ENCODE assay signal across 8 cellular contexts in genomic region chr20:56392282-56393132, GRCh38. TPM values are rescaled to one million over a fixed set of nuclear protein-coding genes. Genes with fewer than 3 reads are reported as not detected.
A peak's percentile ranks its signal among the peaks of the same experiment; 100 is the strongest.
DNase-seq lines count a peak whose midpoint lies in the region; ATAC-seq, FAIRE-seq and TF ChIP-seq lines count a peak whose summit lies in the region.

Gene CSTF1 (plus strand): TSS chr20:56392645. CDS start chr20:56395553, 2,908 bp downstream.

- no peaks in the 10 kb centered on the region for H3K9me3 Mint-ChIP-seq in T-cell

- H3K4me3 ChIP-seq in heart left ventricle: peak within 1 kb of the TSS; percentile 64 to 93 (median 80)
- H3K4me3 ChIP-seq in upper lobe of right lung: peak within 1 kb of the TSS; percentile 58

- H3K27ac Mint-ChIP-seq in T-cell: no peak within 1 kb of the TSS

- peaks cover 0 to 36% (median 23%) of the 10 kb centered on the region in 9 donors for H3K36me3 ChIP-seq in heart left ventricle
- H3K36me3 ChIP-seq in upper lobe of right lung: peaks cover 23% of the 10 kb centered on the region

- H3K4me3 Mint-ChIP-seq in T-cell: no peak within 1 kb of the TSS

- H3K9me3 ChIP-seq in heart left ventricle (no peaks in the 10 kb centered on the region), upper lobe of right lung (no peaks in the 10 kb centered on the region)

- intact Hi-C loops in heart left ventricle (cut with DNase I): loop anchor here in 7 of 10 donors (1.0 to 10.0 kb wide), 7 partner anchors 33 to 182 kb away; partner anchors contain the start of genes RTF2 (in 6 of the 7) and FAM210B (in 2 of the 7)
- intact Hi-C loops in posterior cingulate gyrus (cut with DNase I): loop anchor here (2.0 to 5.0 kb wide), 2 partner anchors 35 to 76 kb away; partner anchors contain the start of genes FAM210B and RTF2
- intact Hi-C loops in upper lobe of right lung (cut with DNase I): no loop called here

- peaks cover 0 to 32% (median 20%) of the 10 kb centered on the region in 12 donors for H3K4me1 ChIP-seq in heart left ventricle
- peaks cover 18% of the 10 kb centered on the region for H3K4me1 ChIP-seq in upper lobe of right lung

- WGBS in adipose tissue, 3 donors: 0% methylated on average over 57 of the region's 57 CpGs
- WGBS in heart left ventricle, 4 donors: 0 to 1% (median 0%) methylated on average over 50 to 57 of the region's 57 CpGs

- peak; percentile 97 for DNase-seq in GM12891 (ENCODE audit: insufficient read length, low spot score)
- DNase-seq in NCI-H1436 treated with DMSO at 0.1 percent for 48 hours (lab: John Stamatoyannopoulos, UW): peak; percentile 91
- DNase-seq in T-cell: peak; percentile 98 to 100 (median 99)
- peak; percentile 99 to 100 (median 100) for DNase-seq in heart left ventricle
- DNase-seq in posterior cingulate gyrus: peak; percentile 97 to 100 (median 99)
- peak; percentile 100 for DNase-seq in upper lobe of right lung

- FAIRE-seq in GM12891 (lab: Jason Lieb, UNC): peak; percentile 95

- no peaks in the 10 kb centered on the region for H3K27me3 Mint-ChIP-seq in T-cell

- POLR2A ChIA-PET in T-cell (lab: Charles Lee): interaction anchor here (0.6 to 1.2 kb wide), 4 partner anchors 14 to 34 kb away, joined by 3 to 9 read pairs (median 6); no protein-coding TSS in a partner anchor

- no peaks in the 10 kb centered on the region for H3K27me3 ChIP-seq in heart left ventricle
- H3K27me3 ChIP-seq in upper lobe of right lung: no peaks in the 10 kb centered on the region

- peak within 1 kb of the TSS; percentile 61 for H3K27ac ChIP-seq in adipose tissue (ENCODE audit: low read depth, low read length)
- peak within 1 kb of the TSS; percentile 61 to 94 (median 88) for H3K27ac ChIP-seq in heart left ventricle
- H3K27ac ChIP-seq in upper lobe of right lung: peak within 1 kb of the TSS; percentile 81

- H3K36me3 Mint-ChIP-seq in T-cell: peaks cover 16% of the 10 kb centered on the region

- CTCF ChIA-PET in T-cell (lab: Charles Lee): interaction anchor here in 1 of 2 donors (0.6 to 2.2 kb wide), 7 partner anchors 8 to 93 kb away, joined by 3 to 14 read pairs (median 5); partner anchors contain the start of genes CASS4 and FAM210B

- ATAC-seq in HG02840 (IDR thresholded peaks at IDR 0.05; ENCODE audit: low FRiP score, unreplicated experiment): peak; percentile 96
- peak; percentile 87 to 91 (median 90) for ATAC-seq in T-cell (replicated peaks in 1 of 4)
- ATAC-seq in heart left ventricle: peak; percentile 98 to 99 (median 98)
- ATAC-seq in upper lobe of right lung: peak; percentile 97

- TF ChIP-seq CTCF in heart left ventricle (IDR thresholded peaks at IDR 0.05): no peak
- TF ChIP-seq CTCF in upper lobe of right lung (IDR thresholded peaks at IDR 0.05): no peak

- H3K4me1 Mint-ChIP-seq in T-cell: peaks cover 19 to 28% (median 27%) of the 10 kb centered on the region in 3 donors

- TF ChIP-seq POLR2A in GM12891 (IDR thresholded peaks at IDR 0.05; ENCODE audit: low read depth, low read length): peak; percentile 20; the same call in 1 of the 2 replicates
- peak in 1 of 2 donors; percentile 38 for TF ChIP-seq POLR2A in heart left ventricle (IDR thresholded peaks at IDR 0.05)

TF ChIP-seq in GM12891, 5 proteins besides CTCF, POLR2A, EP300 and RAD21:
- TF ChIP-seq SPI1 (IDR thresholded peaks at IDR 0.05; ENCODE audit: low read depth, low read length): 0 out of 2 replicates have a peak, but pooled peaks have one; percentile 23
- TF ChIP-seq POU2F2 (IDR thresholded peaks at IDR 0.05; ENCODE audit: low read depth, low read length): peak; percentile 78
- no peak for TF ChIP-seq PAX5 (IDR thresholded peaks at IDR 0.05; ENCODE audit: insufficient read depth, low read length, severe bottlenecking)
- TF ChIP-seq TAF1 (IDR thresholded peaks at IDR 0.05; ENCODE audit: low read depth, low read length): peak; percentile 32; the same call in 1 of the 2 replicates
- TF ChIP-seq POLR2AphosphoS5 (IDR thresholded peaks at IDR 0.05; ENCODE audit: low read depth, low read length): no peak; the same call in 1 of the 2 replicates

RNA-seq across cellular contexts. Expression of gene CSTF1, which starts in this region (rescaled TPM):
- polyA plus RNA-seq in GM12891 (2012; ENCODE audit: low read depth, missing spikeins): 26.7 TPM
- total RNA-seq in T-cell (10 to 100 TPM; 17.3 to 47.7 (median 41.9) TPM), heart left ventricle (10 to 100 TPM; 16.0 to 27.3 (median 22.0) TPM), upper lobe of right lung (27.8 TPM)
- polyA plus RNA-seq in adipose tissue (10 to 100 TPM in 2 of 3 donors, 1 to 10 TPM in 1; 5.1 to 11.1 (median 10.5) TPM), heart left ventricle (10 to 100 TPM in 1 of 2 donors, 1 to 10 TPM in 1; 4.2 to 15.3 TPM)

Comparison
In these comparisons a context has a peak if more than half of its experiments do, and no peak if none do; other contexts are left out.
1. Peak in every context shown above with its lines: DNase-seq, ATAC-seq, H3K4me3 ChIP-seq and H3K27ac ChIP-seq.